In genomic region chr12:115998119-115998633, GRCh38 we compare ENCODE assay signal across 8 cellular contexts.
DNase-seq lines count a peak whose midpoint lies in the region; ATAC-seq and TF ChIP-seq lines count a peak whose summit lies in the region.

No MANE protein-coding gene starts in this region.

- no CpG with 5 or more reads among the region's 3 CpGs for WGBS in H9 (ENCODE audit: extremely low coverage, insufficient read length, low lambda C conversion rate)
- WGBS in liver: 72% methylated on average over 3 of the region's 3 CpGs

- no peak overlapping the region for H4K8ac ChIP-seq in H9 (replicated peaks; ENCODE audit: insufficient read length, low read depth, low read length)

- H3K4me3 ChIP-seq in colonic mucosa (no peak overlapping the region), liver (ENCODE audit: low read depth in 1 of 3, low read length in 3 of 3) (no peak overlapping the region), vagina (no peak overlapping the region)

- no peak overlapping the region for H3T11ph ChIP-seq in H9 (ENCODE audit: low read length)

- TF ChIP-seq POLR2A in vagina (IDR thresholded peaks at IDR 0.05): no peak

- H2BK5ac ChIP-seq in H9 (ENCODE audit: insufficient read length, low read length): no peak overlapping the region

- H3K56ac ChIP-seq in H9 (ENCODE audit: insufficient read length, low read depth, low read length): no peak overlapping the region

- H3K4ac ChIP-seq in H9 (ENCODE audit: low read depth, low read length): no peak overlapping the region

- H3K79me1 ChIP-seq in H9 (ENCODE audit: insufficient read depth, low read depth, low read length, poor library complexity, severe bottlenecking): no peaks in the 10 kb centered on the region

- no peaks in the 10 kb centered on the region for H3K23me2 ChIP-seq in H9 (ENCODE audit: insufficient read length, low read depth, low read length, poor library complexity, severe bottlenecking)

- DNase-seq in DMS79 (lab: John Stamatoyannopoulos, UW) (peak; percentile 5), H9 (peak; percentile 82), NOMO-1 treated with DMSO at 0.1 percent for 48 hours (lab: John Stamatoyannopoulos, UW; ENCODE audit: unreplicated experiment) (peak; percentile 56), colonic mucosa (no peak), vagina (ENCODE audit: extremely low spot score in 2 of 2) (no peak), HuH-7.5 (ENCODE audit: low spot score) (no peak)
- DNase-seq in activated T-cell treated with anti-CD3 and anti-CD28 coated beads, Interleukin-2, amount 50 U/mL, for 4 hours: no peak

- H3K4me1 ChIP-seq in H9 (ENCODE audit: insufficient read depth, low read length) (no peaks in the 10 kb centered on the region), colonic mucosa (no peaks in the 10 kb centered on the region), liver (ENCODE audit: control insufficient read depth in 4 of 4, insufficient read depth in 4 of 4, low read length in 3 of 4) (peaks cover 3 to 8% (median 6%) of the 10 kb centered on the region in 4 donors), vagina (peaks cover 15% of the 10 kb centered on the region)

- no peak overlapping the region for H2AFZ ChIP-seq in H9 (ENCODE audit: low read length)

- TF ChIP-seq CTCF in H9 (conservative IDR thresholded peaks at IDR 0.05) (peak; percentile 94), colonic mucosa (IDR thresholded peaks at IDR 0.05) (peak; percentile 85), liver (IDR thresholded peaks at IDR 0.05; ENCODE audit: low read depth, low read length, missing input control) (peak; percentile 66), vagina (IDR thresholded peaks at IDR 0.05) (peak; percentile 38 to 72 (median 69))

- no peak overlapping the region for H3K23ac ChIP-seq in H9 (ENCODE audit: insufficient read length, low read depth, low read length)

- H3K4me3 Mint-ChIP-seq in H9: no peak overlapping the region
- no peak overlapping the region for H3K4me3 Mint-ChIP-seq in activated T-cell treated with anti-CD3 and anti-CD28 coated beads, Interleukin-2, amount 50 U/mL, for 4 hours

- no peak overlapping the region for H3K4me2 ChIP-seq in H9 (ENCODE audit: insufficient read depth, insufficient read length, low read length)

- H3K27ac ChIP-seq in H9 (ENCODE audit: insufficient read length, low read depth, low read length): no peak overlapping the region
- no peak overlapping the region for H3K27ac ChIP-seq in colonic mucosa
- H3K27ac ChIP-seq in liver (ENCODE audit: low read depth in 1 of 2, low read length in 2 of 2): no peak overlapping the region
- H3K27ac ChIP-seq in vagina: peak overlapping the region; percentile 44

- no peaks in the 10 kb centered on the region for H4K20me1 ChIP-seq in H9 (ENCODE audit: control insufficient read depth, insufficient read depth, insufficient read length)

- H3K36me3 ChIP-seq in colonic mucosa: peaks cover 9% of the 10 kb centered on the region
- H3K36me3 ChIP-seq in liver (ENCODE audit: control insufficient read depth in 4 of 4, insufficient read depth in 3 of 4, low read depth in 1 of 4, low read length in 3 of 4): peaks cover 11 to 39% (median 21%) of the 10 kb centered on the region in 4 donors
- peaks cover 0 to 47% of the 10 kb centered on the region in 2 donors for H3K36me3 ChIP-seq in vagina

- no peak overlapping the region for H2BK15ac ChIP-seq in H9 (ENCODE audit: low read depth, low read length)

- H4K5ac ChIP-seq in H9 (ENCODE audit: insufficient read length, low read depth, low read length): no peak overlapping the region

- H3K9me3 Mint-ChIP-seq in H9: no peaks in the 10 kb centered on the region
- H3K9me3 Mint-ChIP-seq in activated T-cell treated with anti-CD3 and anti-CD28 coated beads, Interleukin-2, amount 50 U/mL, for 4 hours: no peaks in the 10 kb centered on the region

- no peaks in the 10 kb centered on the region for H3K27me3 Mint-ChIP-seq in H9 (ENCODE audit: low read depth)
- no peaks in the 10 kb centered on the region for H3K27me3 Mint-ChIP-seq in activated T-cell treated with anti-CD3 and anti-CD28 coated beads, Interleukin-2, amount 50 U/mL, for 4 hours (ENCODE audit: low read depth)

- H3K79me2 ChIP-seq in H9 (ENCODE audit: insufficient read depth, low read length): no peaks in the 10 kb centered on the region

- H2AK5ac ChIP-seq in H9 (ENCODE audit: insufficient read length, low read length): no peak overlapping the region

- no peak overlapping the region for H3K14ac ChIP-seq in H9 (ENCODE audit: insufficient read depth, low read length)

- H3K27me3 ChIP-seq in H9 (ENCODE audit: insufficient read depth, low read length) (no peaks in the 10 kb centered on the region), colonic mucosa (no peaks in the 10 kb centered on the region), liver (ENCODE audit: control insufficient read depth in 4 of 4, insufficient read depth in 4 of 4, low read length in 3 of 4) (no peaks in the 10 kb centered on the region), vagina (no peaks in the 10 kb centered on the region)

- H3K9me3 ChIP-seq in H9 (ENCODE audit: control insufficient read depth, low read depth, low read length): no peaks in the 10 kb centered on the region
- no peaks in the 10 kb centered on the region for H3K9me3 ChIP-seq in colonic mucosa
- no peaks in the 10 kb centered on the region for H3K9me3 ChIP-seq in liver (ENCODE audit: control insufficient read depth in 4 of 4, low read length in 3 of 4)
- H3K9me3 ChIP-seq in vagina: no peaks in the 10 kb centered on the region

- no peak overlapping the region for H2BK20ac ChIP-seq in H9 (ENCODE audit: low read depth, low read length, poor library complexity, severe bottlenecking)

- H4K91ac ChIP-seq in H9 (ENCODE audit: insufficient read length, low read depth, low read length): no peak overlapping the region

- intact Hi-C loops in colonic mucosa (cut with DNase I): loop anchor here (5.0 kb wide), 1 partner anchor 604 kb away; no protein-coding TSS in a partner anchor
- intact Hi-C loops in vagina (cut with DNase I): loop anchor here (10.0 kb wide), 1 partner anchor 707 kb away; no protein-coding TSS in a partner anchor

- peaks cover 13% of the 10 kb centered on the region in 2 experiments for H3K4me1 Mint-ChIP-seq in H9
- H3K4me1 Mint-ChIP-seq in activated T-cell treated with anti-CD3 and anti-CD28 coated beads, Interleukin-2, amount 50 U/mL, for 4 hours (ENCODE audit: low read depth): peaks cover 5% of the 10 kb centered on the region

- no peak overlapping the region for H2BK120ac ChIP-seq in H9 (ENCODE audit: low read depth, low read length, poor library complexity, severe bottlenecking)

- TF ChIP-seq RAD21 in liver (IDR thresholded peaks at IDR 0.05): peak; percentile 77 to 78

- H3K27ac Mint-ChIP-seq in H9: peak overlapping the region in 2 of 3 experiments; percentile 2 to 92; a peak in 3 of 7 replicates

- H2BK12ac ChIP-seq in H9 (ENCODE audit: insufficient read length, low read depth, low read length): no peak overlapping the region

- ATAC-seq in activated T-cell treated with anti-CD3 and anti-CD28 coated beads, Interleukin-2, amount 50 U/mL, for 4 hours: no peak

- no peak overlapping the region for H3K18ac ChIP-seq in H9 (ENCODE audit: insufficient read length, low read depth, low read length)

- H3K9ac ChIP-seq in H9 (ENCODE audit: extremely low read depth, insufficient read length, low read length) (no peak overlapping the region), colonic mucosa (ENCODE audit: low read depth in 2 of 2, low read length in 2 of 2) (no peak overlapping the region), liver (ENCODE audit: low read depth in 1 of 2, low read length in 2 of 2) (no peak overlapping the region)

- peaks cover 6 to 31% (median 23%) of the 10 kb centered on the region in 3 experiments; a peak in 6 of 7 replicates for H3K36me3 Mint-ChIP-seq in H9 (ENCODE audit: insufficient read depth in 1 of 3, low read depth in 3 of 3)
- peaks cover 25% of the 10 kb centered on the region for H3K36me3 Mint-ChIP-seq in activated T-cell treated with anti-CD3 and anti-CD28 coated beads, Interleukin-2, amount 50 U/mL, for 4 hours (ENCODE audit: insufficient read depth)

TF ChIP-seq in liver, 16 proteins besides CTCF, POLR2A, EP300 and RAD21:
- TF ChIP-seq FOXA1 (IDR thresholded peaks at IDR 0.05) (no peak), GABPA (IDR thresholded peaks at IDR 0.05 in 1 of 2, conservative IDR thresholded peaks at IDR 0.05 in 1 of 2) (no peak), SP1 (IDR thresholded peaks at IDR 0.05) (no peak), ATF3 (IDR thresholded peaks at IDR 0.05) (no peak), HNF4A (conservative IDR thresholded peaks at IDR 0.05) (no peak), HNF4G (IDR thresholded peaks at IDR 0.05) (no peak), MAX (IDR thresholded peaks at IDR 0.05) (no peak), NR2F2 (IDR thresholded peaks at IDR 0.05) (no peak), JUND (IDR thresholded peaks at IDR 0.05) (no peak), EGR1 (IDR thresholded peaks at IDR 0.05; ENCODE audit: low read depth in 2 of 2) (no peak), ZBTB33 (IDR thresholded peaks at IDR 0.05) (no peak)

Comparison
In these comparisons a context has a peak if more than half of its experiments do, and no peak if none do; other contexts are left out.
1. DNase-seq: peak in DMS79 (single experiment), H9 (single experiment) and NOMO-1 treated with DMSO at 0.1 percent for 48 hours (single experiment); none in colonic mucosa (single experiment), vagina (0 of 2), HuH-7.5 (single experiment) and activated T-cell treated with anti-CD3 and anti-CD28 coated beads, Interleukin-2, amount 50 U/mL, for 4 hours (single experiment).
2. Peak in every context shown above with its lines, with median percentiles within 50 percentile points of each other: CTCF ChIP-seq.